9 cellular contexts compared by ENCODE assay signal in the genomic region with DNA sequence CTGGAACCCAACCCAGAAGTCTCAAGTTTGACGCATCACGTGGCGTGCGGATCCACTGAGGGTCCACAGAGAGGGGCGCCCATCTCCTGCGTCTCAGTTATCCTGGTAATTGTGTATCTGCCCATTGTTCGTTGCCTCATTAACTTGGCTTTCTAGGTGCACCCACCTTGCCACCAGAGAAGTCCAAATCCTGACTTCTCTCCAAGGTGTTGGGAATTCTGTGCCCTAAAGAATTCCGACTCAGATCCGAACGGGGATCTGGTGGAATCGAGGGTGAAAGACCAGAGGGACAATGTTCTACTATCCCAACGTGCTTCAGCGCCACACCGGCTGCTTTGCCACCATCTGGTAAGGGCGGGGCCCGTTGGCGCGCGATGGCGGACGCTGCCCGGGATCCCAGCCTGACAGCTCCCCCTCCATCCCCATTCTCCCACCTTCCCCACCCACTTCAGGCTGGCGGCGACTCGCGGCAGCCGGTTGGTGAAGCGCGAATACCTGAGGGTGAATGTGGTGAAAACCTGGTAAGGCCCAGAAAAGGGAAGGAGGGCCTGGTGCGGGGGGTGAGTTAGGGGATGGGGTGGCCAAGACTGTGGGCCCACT. TPM values are rescaled to one million over a fixed set of nuclear protein-coding genes. Genes with fewer than 3 reads are reported as not detected.
DNase-seq lines count a peak whose midpoint lies in the region; ATAC-seq and TF ChIP-seq lines count a peak whose summit lies in the region.
"Had no signal": no experiment of that assay in that cellular context is flagged by ENCODE, and none has a peak within 500 bp of the region (broad histone marks: within the 10 kb centered on the region; RNA-seq: fewer than 3 reads in every experiment).

No MANE protein-coding gene starts in this region.

- no peak for TF ChIP-seq CTCF in mucosa of descending colon (IDR thresholded peaks at IDR 0.05)

- no peak for ATAC-seq in activated naive CD8-positive, alpha-beta T cell treated with anti-CD3 and anti-CD28 coated beads, Interleukin-2, amount 10 ng/mL, durations not matched to agents 7 days and 5 days (ENCODE audit: low read depth)
- ATAC-seq in HG03565 (IDR thresholded peaks at IDR 0.05; ENCODE audit: unreplicated experiment): no peak
- ATAC-seq in mucosa of descending colon: no peak

- no peaks in the 10 kb centered on the region for H3K4me1 ChIP-seq in mucosa of descending colon (ENCODE audit: low read depth)

- H3K9me3 ChIP-seq in mucosa of descending colon: no peaks in the 10 kb centered on the region

- H3K27me3 Mint-ChIP-seq in T-helper 2 cell treated with Interferon-gamma antibody and Interleukin-4, amounts not matched to agents 5 μg/mL and 100 μg/mL, for 36 hours (ENCODE audit: low read depth): no peaks in the 10 kb centered on the region
- no peaks in the 10 kb centered on the region for H3K27me3 Mint-ChIP-seq in activated naive CD8-positive, alpha-beta T cell treated with anti-CD3 and anti-CD28 coated beads, Interleukin-2, amount 10 ng/mL, durations not matched to agents 7 days and 5 days

- peaks cover 25% of the 10 kb centered on the region for H3K4me1 Mint-ChIP-seq in T-helper 2 cell treated with Interferon-gamma antibody and Interleukin-4, amounts not matched to agents 5 μg/mL and 100 μg/mL, for 36 hours (ENCODE audit: low read depth)
- H3K4me1 Mint-ChIP-seq in activated naive CD8-positive, alpha-beta T cell treated with anti-CD3 and anti-CD28 coated beads, Interleukin-2, amount 10 ng/mL, durations not matched to agents 7 days and 5 days: peaks cover 16% of the 10 kb centered on the region

- DNase-seq in T-helper 2 cell treated with Interferon-gamma antibody and Interleukin-4, amounts not matched to agents 5 μg/mL and 100 μg/mL, for 36 hours (ENCODE audit: low spot score): no peak
- DNase-seq in T-helper 2 cell (no peak), erythroblast (lab: John Stamatoyannopoulos, UW) (no peak), mucosa of descending colon (no peak)
- DNase-seq in activated naive CD8-positive, alpha-beta T cell treated with anti-CD3 and anti-CD28 coated beads, Interleukin-2, amount 10 ng/mL, durations not matched to agents 7 days and 5 days: no peak

- H3K4me3 Mint-ChIP-seq in T-helper 2 cell treated with Interferon-gamma antibody and Interleukin-4, amounts not matched to agents 5 μg/mL and 100 μg/mL, for 36 hours: peak overlapping the region; percentile 76
- H3K4me3 Mint-ChIP-seq in activated naive CD8-positive, alpha-beta T cell treated with anti-CD3 and anti-CD28 coated beads, Interleukin-2, amount 10 ng/mL, durations not matched to agents 7 days and 5 days: peak overlapping the region; percentile 93

- intact Hi-C loops in mucosa of descending colon (cut with DNase I, micrococcal nuclease): no loop called here

- no peaks in the 10 kb centered on the region for H3K27me3 ChIP-seq in layer of hippocampus (ENCODE audit: control insufficient read depth, insufficient read depth, low read length)

- no peaks in the 10 kb centered on the region for H3K36me3 ChIP-seq in mucosa of descending colon (ENCODE audit: low read depth)

- peaks cover 62% of the 10 kb centered on the region for H3K36me3 Mint-ChIP-seq in T-helper 2 cell treated with Interferon-gamma antibody and Interleukin-4, amounts not matched to agents 5 μg/mL and 100 μg/mL, for 36 hours (ENCODE audit: low read depth)
- peaks cover 30% of the 10 kb centered on the region for H3K36me3 Mint-ChIP-seq in activated naive CD8-positive, alpha-beta T cell treated with anti-CD3 and anti-CD28 coated beads, Interleukin-2, amount 10 ng/mL, durations not matched to agents 7 days and 5 days

- TF ChIP-seq POLR2A in erythroblast (IDR thresholded peaks at IDR 0.05; ENCODE audit: low read length): no peak

- H3K4me3 ChIP-seq in mucosa of descending colon: no peak overlapping the region

- peak overlapping the region; percentile 49 for H3K27ac Mint-ChIP-seq in T-helper 2 cell treated with Interferon-gamma antibody and Interleukin-4, amounts not matched to agents 5 μg/mL and 100 μg/mL, for 36 hours
- peak overlapping the region; percentile 60 for H3K27ac Mint-ChIP-seq in activated naive CD8-positive, alpha-beta T cell treated with anti-CD3 and anti-CD28 coated beads, Interleukin-2, amount 10 ng/mL, durations not matched to agents 7 days and 5 days

- POLR2A ChIA-PET in activated naive CD8-positive, alpha-beta T cell treated with anti-CD3 and anti-CD28 coated beads, Interleukin-2, amount 10 ng/mL, durations not matched to agents 7 days and 5 days (lab: Charles Lee): interaction anchor here (1.0 to 4.7 kb wide), 8 partner anchors 8 to 41 kb away, joined by 3 to 82 read pairs (median 10); a partner anchor contains a TSS

- peak overlapping the region; percentile 52 for H3K27ac ChIP-seq in layer of hippocampus (ENCODE audit: low read depth, low read length)
- peak overlapping the region; percentile 56 for H3K27ac ChIP-seq in temporal lobe (ENCODE audit: low read depth, low read length)
- H3K27ac ChIP-seq: C4-2B had no signal

- no peaks in the 10 kb centered on the region for H3K9me3 Mint-ChIP-seq in T-helper 2 cell treated with Interferon-gamma antibody and Interleukin-4, amounts not matched to agents 5 μg/mL and 100 μg/mL, for 36 hours
- no peaks in the 10 kb centered on the region for H3K9me3 Mint-ChIP-seq in activated naive CD8-positive, alpha-beta T cell treated with anti-CD3 and anti-CD28 coated beads, Interleukin-2, amount 10 ng/mL, durations not matched to agents 7 days and 5 days

RNA-seq across cellular contexts. Expression of a gene that starts 0.5 kb away (rescaled TPM):
- total RNA-seq in activated naive CD8-positive, alpha-beta T cell treated with anti-CD3 and anti-CD28 coated beads, Interleukin-2, amount 10 ng/mL, durations not matched to agents 7 days and 5 days: 10 to 100 TPM; 55.1 to 60.7 TPM
- total RNA-seq in temporal lobe: 15.2 TPM
- total RNA-seq in mucosa of descending colon: 10 to 100 TPM; 14.9 to 17.0 (median 16.8) TPM

RNA-seq across cellular contexts. Expression of a gene that starts 11.3 kb away (rescaled TPM):
- total RNA-seq in activated naive CD8-positive, alpha-beta T cell treated with anti-CD3 and anti-CD28 coated beads, Interleukin-2, amount 10 ng/mL, durations not matched to agents 7 days and 5 days: 100 to 1,000 TPM; 234 to 252 TPM
- total RNA-seq in temporal lobe (10.8 TPM), mucosa of descending colon (100 to 1,000 TPM in 2 of 3 donors, 10 to 100 TPM in 1; 78.7 to 119 (median 103) TPM)

RNA-seq across cellular contexts. Expression of a gene that starts 16.3 kb away (rescaled TPM):
- 10 to 100 TPM; 32.2 to 33.0 TPM for total RNA-seq in activated naive CD8-positive, alpha-beta T cell treated with anti-CD3 and anti-CD28 coated beads, Interleukin-2, amount 10 ng/mL, durations not matched to agents 7 days and 5 days
- total RNA-seq in temporal lobe: 11.3 TPM
- total RNA-seq in mucosa of descending colon: 10 to 100 TPM; 23.2 to 29.3 (median 26.8) TPM

RNA-seq across cellular contexts. Expression of a gene that starts 22.9 kb away (rescaled TPM):
- total RNA-seq in activated naive CD8-positive, alpha-beta T cell treated with anti-CD3 and anti-CD28 coated beads, Interleukin-2, amount 10 ng/mL, durations not matched to agents 7 days and 5 days: 10 to 100 TPM; 28.9 to 29.6 TPM
- total RNA-seq in temporal lobe (10.8 TPM), mucosa of descending colon (10 to 100 TPM; 41.7 to 49.1 (median 47.1) TPM)

RNA-seq across cellular contexts. Expression of a gene that starts 25.1 kb away (rescaled TPM):
- total RNA-seq in activated naive CD8-positive, alpha-beta T cell treated with anti-CD3 and anti-CD28 coated beads, Interleukin-2, amount 10 ng/mL, durations not matched to agents 7 days and 5 days: 100 to 1,000 TPM; 131 to 153 TPM
- 27.5 TPM for total RNA-seq in temporal lobe
- 10 to 100 TPM; 52.8 to 66.2 (median 59.0) TPM for total RNA-seq in mucosa of descending colon
